ENCODE assay signal across 22 cellular contexts in the genomic region with DNA sequence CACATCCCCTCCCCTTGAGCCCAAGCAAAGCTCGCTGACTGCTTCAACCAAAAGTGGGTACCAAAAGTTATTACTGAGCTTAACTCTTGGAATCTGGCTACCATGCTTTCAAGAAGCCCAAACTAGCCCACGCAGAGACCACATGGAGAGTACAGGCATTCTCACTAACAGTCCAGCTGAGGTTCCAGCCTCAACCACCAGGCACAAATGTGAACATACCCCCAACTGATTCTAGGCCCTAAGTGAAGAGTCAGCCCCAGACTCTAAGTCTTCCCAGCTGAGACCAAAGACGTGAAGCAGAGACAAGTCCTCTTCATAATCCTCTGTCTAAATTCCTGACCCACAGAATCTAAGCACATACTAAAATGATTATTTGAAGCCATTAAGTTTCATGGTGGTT. TPM values are rescaled to one million over a fixed set of nuclear protein-coding genes. Genes with fewer than 3 reads are reported as not detected.
A peak's percentile ranks its signal among the peaks of the same experiment; 100 is the strongest.
DNase-seq lines count a peak whose midpoint lies in the region; ATAC-seq and TF ChIP-seq lines count a peak whose summit lies in the region.
"Had no signal": no experiment of that assay in that cellular context is flagged by ENCODE, and none has a peak within 500 bp of the region (broad histone marks: within the 10 kb centered on the region; RNA-seq: fewer than 3 reads in every experiment).

No MANE protein-coding gene starts in this region.

- peaks cover 34% of the 10 kb centered on the region for H3K79me1 ChIP-seq in mesenchymal stem cell (replicated peaks; ENCODE audit: low read length, poor library complexity, severe bottlenecking)

- TF ChIP-seq CTCF in brain microvascular endothelial cell (IDR thresholded peaks at IDR 0.05; ENCODE audit: low read depth, low read length, missing control alignments) (peak; percentile 27), esophagus muscularis mucosa (IDR thresholded peaks at IDR 0.05) (no peak)

- intact Hi-C loops in esophagus muscularis mucosa (cut with DNase I), result loop anchor here (2.0 kb wide), 1 partner anchor 69 kb away; no protein-coding TSS in a partner anchor

- no peak overlapping the region for H2BK15ac ChIP-seq in mesenchymal stem cell (ENCODE audit: low read depth, poor library complexity, severe bottlenecking)

- H4K20me1 ChIP-seq in GM23248 (ENCODE audit: insufficient read depth), result no peaks in the 10 kb centered on the region

- no peak overlapping the region for H4K91ac ChIP-seq in mesenchymal stem cell (ENCODE audit: low read length)

- no peak overlapping the region for H3K27ac ChIP-seq in GM23248
- H3K27ac ChIP-seq in brain microvascular endothelial cell, result no peak overlapping the region
- H3K27ac ChIP-seq in mesenchymal stem cell (ENCODE audit: low read length, poor library complexity, severe bottlenecking), result no peak overlapping the region
- H3K27ac ChIP-seq in esophagus muscularis mucosa (replicated peaks in 1 of 4), result no peak overlapping the region
- H3K27ac ChIP-seq: ovary, spleen had no signal

- H3K4ac ChIP-seq in mesenchymal stem cell (ENCODE audit: low read depth in 1 of 2, low read length in 2 of 2), result peak overlapping the region in 1 of 2 experiments; percentile 24

- H2AK5ac ChIP-seq in mesenchymal stem cell (ENCODE audit: low read length, severe bottlenecking), result no peak overlapping the region

- no peaks in the 10 kb centered on the region for H3K9me2 ChIP-seq in GM23248 (ENCODE audit: insufficient read depth)

- H3K36me3 ChIP-seq in GM23248 (ENCODE audit: low read depth), result no peaks in the 10 kb centered on the region
- no peaks in the 10 kb centered on the region for H3K36me3 ChIP-seq in brain microvascular endothelial cell (replicated peaks)
- H3K36me3 ChIP-seq in mesenchymal stem cell (ENCODE audit: control insufficient read depth in 1 of 2, insufficient read depth in 2 of 2, low read depth in 1 of 2, low read length in 2 of 2), result no peaks in the 10 kb centered on the region
- H3K36me3 ChIP-seq in esophagus muscularis mucosa, result peaks cover 0 to 4% (median 0%) of the 10 kb centered on the region in 4 donors
- H3K36me3 ChIP-seq: ovary had no signal

- H2BK5ac ChIP-seq in mesenchymal stem cell (ENCODE audit: low read depth, low read length, poor library complexity, severe bottlenecking), result no peak overlapping the region

- no peak overlapping the region for H3K23ac ChIP-seq in mesenchymal stem cell (ENCODE audit: low read length in 2 of 2)

- in situ Hi-C loops in GM23248 (cut with MboI) (loop anchor here (5.0 kb wide), 1 partner anchor 69 kb away; no protein-coding TSS in a partner anchor), brain microvascular endothelial cell (cut with HindIII; ENCODE audit: low pct_ligation_motif_present, low sequenced_read_pairs) (no loop called here)

- TF ChIP-seq EP300 in esophagus muscularis mucosa (IDR thresholded peaks at IDR 0.05), result no peak

- H3K9me3 ChIP-seq in GM23248 (ENCODE audit: low read depth) (no peaks in the 10 kb centered on the region), mesenchymal stem cell (ENCODE audit: control insufficient read depth, low read length) (no peaks in the 10 kb centered on the region), esophagus muscularis mucosa (no peaks in the 10 kb centered on the region)
- H3K9me3 ChIP-seq: ovary, spleen had no signal

- H3K4me1 ChIP-seq in GM23248 (ENCODE audit: insufficient read depth) (peaks cover 10% of the 10 kb centered on the region), mesenchymal stem cell (ENCODE audit: control insufficient read depth, insufficient read depth, low read depth, low read length) (peaks cover 1% of the 10 kb centered on the region), esophagus muscularis mucosa (peaks cover 0 to 10% (median 5%) of the 10 kb centered on the region in 4 donors)

- no peak overlapping the region for H3K9ac ChIP-seq in GM23248
- H3K9ac ChIP-seq in mesenchymal stem cell (ENCODE audit: low read length), result peak overlapping the region; percentile 14

- H2AFZ ChIP-seq in GM23248 (no peak overlapping the region), mesenchymal stem cell (ENCODE audit: low read depth, low read length) (no peak overlapping the region)

- no peak overlapping the region for H3K4me3 ChIP-seq in GM23248
- H3K4me3 ChIP-seq in brain microvascular endothelial cell (ENCODE audit: low read depth, low read length), result no peak overlapping the region
- no peak overlapping the region for H3K4me3 ChIP-seq in mesenchymal stem cell (ENCODE audit: insufficient read depth in 1 of 2, low read depth in 1 of 2, low read length in 2 of 2)
- no peak overlapping the region for H3K4me3 ChIP-seq in esophagus muscularis mucosa
- H3K4me3 ChIP-seq: ovary, spleen had no signal

- peaks cover 12% of the 10 kb centered on the region for H3F3A ChIP-seq in GM23248 (ENCODE audit: insufficient read depth)

- H3K4me2 ChIP-seq in GM23248 (ENCODE audit: unreplicated experiment) (no peak overlapping the region), mesenchymal stem cell (ENCODE audit: low read length, poor library complexity, severe bottlenecking) (no peak overlapping the region)

- DNase-seq in AG20443 (ENCODE audit: low spot score), result peak; percentile 6
- peak; percentile 19 for DNase-seq in GM23248
- DNase-seq in brain microvascular endothelial cell, result no peak
- no peak for DNase-seq in mesenchymal stem cell
- DNase-seq in esophagus muscularis mucosa (ENCODE audit: extremely low spot score), result no peak
- DNase-seq in NOMO-1 (lab: John Stamatoyannopoulos, UW; ENCODE audit: unreplicated experiment in 2 of 2), result no peak
- DNase-seq: activated CD4-positive, alpha-beta T cell treated with anti-CD3 and anti-CD28 coated beads, Interleukin-2, amount 50 U/mL, for 1 hour; activated CD8-positive, alpha-beta memory T cell treated with anti-CD3 and anti-CD28 coated beads, Interleukin-2, amount 10 ng/mL, durations not matched to agents 7 days and 5 days; activated naive CD4-positive, alpha-beta T cell treated with anti-CD3 and anti-CD28 coated beads for 36 hours; CD4-positive, CD25-positive, alpha-beta regulatory T cell; DMS53; head of caudate nucleus; NCI-H1048; NCI-H187 treated with DMSO at 0.1 percent for 48 hours; NCI-H526; ovary; retina; spleen; stimulated activated CD4-positive, alpha-beta T cell treated with anti-CD3 and anti-CD28 coated beads, Interleukin-2, amount 100 ng/mL, for 48 hours had no signal

- H3K14ac ChIP-seq in mesenchymal stem cell (ENCODE audit: low read length in 2 of 2), result no peak overlapping the region

- no peak for TF ChIP-seq POLR2A in esophagus muscularis mucosa (IDR thresholded peaks at IDR 0.05; ENCODE audit: low read depth)

- ATAC-seq in HG03159 (IDR thresholded peaks at IDR 0.05; ENCODE audit: unreplicated experiment), result no peak
- ATAC-seq: activated CD8-positive, alpha-beta memory T cell treated with anti-CD3 and anti-CD28 coated beads, Interleukin-2, amount 10 ng/mL, durations not matched to agents 7 days and 5 days; natural killer cell treated with Interleukin-12 subunit alpha and Interleukin-12 subunit beta and Interleukin-15 and Interleukin-18, amount 100 ng/mL, for 72 hours; stimulated activated memory B cell treated with anti-CD40 and anti-IgM and Interleukin-4, amounts not matched to agents 10 μg/mL and 1 μg/mL and 100 μg/mL, for 72 hours had no signal

- peaks cover 72% of the 10 kb centered on the region for H3K79me2 ChIP-seq in GM23248 (ENCODE audit: insufficient read depth)

- H4K8ac ChIP-seq in mesenchymal stem cell (ENCODE audit: low read length), result peak overlapping the region; percentile 76

- WGBS in GM23248 (ENCODE audit: low coverage in 1 of 2, low lambda C conversion rate in 2 of 2, missing lambda C conversion rate in 2 of 2), 2 experiments, result 72 to 82% methylated on average over 3 of the region's 3 CpGs
- WGBS in mesenchymal stem cell, result 95% methylated on average over 3 of the region's 3 CpGs
- WGBS in esophagus muscularis mucosa, result 76% methylated on average over 3 of the region's 3 CpGs

- H3K27me3 ChIP-seq in GM23248 (replicated peaks; ENCODE audit: insufficient read depth) (no peaks in the 10 kb centered on the region), brain microvascular endothelial cell (replicated peaks) (no peaks in the 10 kb centered on the region), mesenchymal stem cell (ENCODE audit: control insufficient read depth in 1 of 2, insufficient read depth in 1 of 2, low read length in 2 of 2) (no peaks in the 10 kb centered on the region), esophagus muscularis mucosa (no peaks in the 10 kb centered on the region)
- H3K27me3 ChIP-seq: ovary, spleen had no signal

- no peak overlapping the region for H3K18ac ChIP-seq in mesenchymal stem cell (ENCODE audit: low read depth in 1 of 2, low read length in 2 of 2)

- H2BK12ac ChIP-seq in mesenchymal stem cell (ENCODE audit: low read length in 2 of 2), result no peak overlapping the region

- H2BK120ac ChIP-seq in mesenchymal stem cell (ENCODE audit: low read depth, low read length), result no peak overlapping the region

RNA-seq across cellular contexts. Expression of a gene that starts 36.8 kb away (rescaled TPM):
- total RNA-seq in GM23248 (2014; rRNA removed; shearing (Covaris generic)), result 16.5 and 24.5 TPM in 2 replicates
- polyA plus RNA-seq in GM23248 (2016; fragmentation: Nextera tagmentation; extraction: Ambion mirVana), result 18.7 and 20.0 TPM in 2 replicates
- 31.3 TPM for polyA plus RNA-seq in mesenchymal stem cell (2013, experiment 1 of 2)
- 30.6 TPM for polyA plus RNA-seq in mesenchymal stem cell (2013, experiment 2 of 2)
- 10 to 100 TPM; 32.3 to 55.2 (median 40.4) TPM for total RNA-seq in esophagus muscularis mucosa

Comparison
In these comparisons a context has a peak if more than half of its experiments do, and no peak if none do; other contexts are left out.
1. DNase-seq: peak in AG20443 (single experiment) and GM23248 (single experiment); none in brain microvascular endothelial cell (single experiment), mesenchymal stem cell (single experiment), esophagus muscularis mucosa (single experiment) and NOMO-1 (0 of 2).